ENCODE assay signal across 1 cellular context in genomic region chr10:14649739-14650138, GRCh38.
TF ChIP-seq lines count a peak whose summit lies in the region.

No MANE protein-coding gene starts in this region.

TF ChIP-seq in H1, 55 proteins besides CTCF, POLR2A, EP300 and RAD21:
- no peak for TF ChIP-seq BACH1 (IDR thresholded peaks at IDR 0.05; ENCODE audit: low read length)
- no peak for TF ChIP-seq HDAC6 (IDR thresholded peaks at IDR 0.05; ENCODE audit: low read depth, low read length)
- TF ChIP-seq CHD2 (IDR thresholded peaks at IDR 0.05; ENCODE audit: low read length), result no peak
- no peak for TF ChIP-seq EGR1 (IDR thresholded peaks at IDR 0.05; ENCODE audit: borderline replicate concordance, low read depth, low read length)
- TF ChIP-seq JUN (IDR thresholded peaks at IDR 0.05; ENCODE audit: low read depth, low read length), result no peak
- TF ChIP-seq HDAC2 (IDR thresholded peaks at IDR 0.05; ENCODE audit: borderline replicate concordance in 1 of 2, low read depth in 2 of 2, low read length in 2 of 2), result no peak
- TF ChIP-seq YY1 (IDR thresholded peaks at IDR 0.05; ENCODE audit: low read depth, low read length), result no peak
- no peak for TF ChIP-seq PHF8 (conservative IDR thresholded peaks at IDR 0.05; ENCODE audit: low read depth, low read length)
- TF ChIP-seq TAF1 (IDR thresholded peaks at IDR 0.05; ENCODE audit: low read depth, low read length), result no peak
- no peak for TF ChIP-seq ZNF274 (IDR thresholded peaks at IDR 0.05; ENCODE audit: borderline replicate concordance, extremely low read depth, low read length)
- no peak for TF ChIP-seq SIX5 (IDR thresholded peaks at IDR 0.05; ENCODE audit: low read depth, low read length)
- TF ChIP-seq RBBP5 (IDR thresholded peaks at IDR 0.05; ENCODE audit: borderline replicate concordance, low read depth, low read length), result no peak
- TF ChIP-seq SAP30 (IDR thresholded peaks at IDR 0.05; ENCODE audit: insufficient read depth, insufficient replicate concordance, low read length), result no peak
- no peak for TF ChIP-seq CBX8 (IDR thresholded peaks at IDR 0.05; ENCODE audit: borderline replicate concordance, low read depth, low read length)
- TF ChIP-seq RXRA (IDR thresholded peaks at IDR 0.05; ENCODE audit: insufficient read depth, low read depth, low read length), result no peak
- TF ChIP-seq GABPA (IDR thresholded peaks at IDR 0.05; ENCODE audit: borderline replicate concordance, insufficient read depth, low read length), result no peak
